In genomic region chr21:34019402-34019801, GRCh38 we compare ENCODE assay signal across 1 cellular context.
TF ChIP-seq lines count a peak whose summit lies in the region.

No MANE protein-coding gene starts in this region.

TF ChIP-seq in K562, 482 proteins besides CTCF, POLR2A, EP300 and RAD21:
- TF ChIP-seq ZBTB40 (IDR thresholded peaks at IDR 0.05) (peak; percentile 88), ZBTB40 (CRISPR knock-in tag; IDR thresholded peaks at IDR 0.05) (peak; percentile 72), FOXM1 (IDR thresholded peaks at IDR 0.05; ENCODE audit: low read depth) (no peak), FOXM1 (CRISPR knock-in tag; IDR thresholded peaks at IDR 0.05; ENCODE audit: low read depth) (no peak), PTTG1 (tag; IDR thresholded peaks at IDR 0.05; ENCODE audit: low read depth) (no peak), PBX2 (CRISPR knock-in tag; IDR thresholded peaks at IDR 0.05; ENCODE audit: low read depth) (no peak), PBX2 (tag; conservative IDR thresholded peaks at IDR 0.05; ENCODE audit: low read depth) (no peak), MAFK (IDR thresholded peaks at IDR 0.05; ENCODE audit: low read length) (no peak), TEAD2 (tag; IDR thresholded peaks at IDR 0.05) (no peak), MED1 (CRISPR knock-in tag; IDR thresholded peaks at IDR 0.05; ENCODE audit: borderline replicate concordance) (no peak)
